In the genomic region with DNA sequence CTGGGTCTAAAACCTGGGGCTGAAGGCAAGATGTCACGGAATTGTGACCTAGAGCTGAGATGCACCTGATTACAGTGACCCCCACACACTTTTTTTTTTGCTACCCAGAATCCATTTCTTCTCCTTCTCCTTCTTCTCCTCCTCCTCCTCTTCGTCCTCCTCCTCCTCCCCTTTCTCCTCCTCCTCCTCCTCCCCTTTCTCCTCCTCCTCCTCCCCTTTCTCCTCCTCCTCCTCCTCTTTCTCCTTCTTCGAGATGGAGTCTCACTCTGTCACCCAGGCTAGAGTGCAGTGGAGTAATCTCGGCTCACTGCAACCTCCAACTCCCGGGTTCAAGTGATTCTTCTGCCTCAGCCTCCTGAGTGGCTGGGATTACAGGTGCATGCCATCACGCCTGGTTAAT, we compare ENCODE assay signal across 22 cellular contexts. TPM values are rescaled to one million over a fixed set of nuclear protein-coding genes. Genes with fewer than 3 reads are reported as not detected.
A peak's percentile ranks its signal among the peaks of the same experiment; 100 is the strongest.
DNase-seq lines count a peak whose midpoint lies in the region; ATAC-seq lines count a peak whose summit lies in the region.
"Had no signal": no experiment of that assay in that cellular context is flagged by ENCODE, and none has a peak within 500 bp of the region (broad histone marks: within the 10 kb centered on the region; RNA-seq: fewer than 3 reads in every experiment).

No MANE protein-coding gene starts in this region.

- no peak overlapping the region for H3K4me3 Mint-ChIP-seq in activated CD4-positive, alpha-beta T cell treated with anti-CD3 and anti-CD28 coated beads for 36 hours
- no peak overlapping the region for H3K4me3 Mint-ChIP-seq in stimulated activated naive CD8-positive, alpha-beta T cell treated with anti-CD3 and anti-CD28 coated beads, Interleukin-15, Interleukin-2, amounts not matched to agents 100 ng/mL and 50 ng/mL, for 24 hours
- no peak overlapping the region for H3K4me3 Mint-ChIP-seq in activated naive CD8-positive, alpha-beta T cell treated with anti-CD3 and anti-CD28 coated beads, Interleukin-2, amount 50 U/mL, for 24 hours

- peak overlapping the region; percentile 93 for H3K27ac Mint-ChIP-seq in activated CD4-positive, alpha-beta T cell treated with anti-CD3 and anti-CD28 coated beads for 36 hours
- H3K27ac Mint-ChIP-seq in stimulated activated naive CD8-positive, alpha-beta T cell treated with anti-CD3 and anti-CD28 coated beads, Interleukin-15, Interleukin-2, amounts not matched to agents 100 ng/mL and 50 ng/mL, for 24 hours, result peak overlapping the region; percentile 91
- H3K27ac Mint-ChIP-seq in activated naive CD8-positive, alpha-beta T cell treated with anti-CD3 and anti-CD28 coated beads, Interleukin-2, amount 50 U/mL, for 24 hours, result peak overlapping the region; percentile 91

- peaks cover 2% of the 10 kb centered on the region for H3K36me3 Mint-ChIP-seq in activated CD4-positive, alpha-beta T cell treated with anti-CD3 and anti-CD28 coated beads for 36 hours (ENCODE audit: low read depth)
- H3K36me3 Mint-ChIP-seq in stimulated activated naive CD8-positive, alpha-beta T cell treated with anti-CD3 and anti-CD28 coated beads, Interleukin-15, Interleukin-2, amounts not matched to agents 100 ng/mL and 50 ng/mL, for 24 hours (ENCODE audit: low read depth), result peaks cover 9% of the 10 kb centered on the region
- no peaks in the 10 kb centered on the region for H3K36me3 Mint-ChIP-seq in activated naive CD8-positive, alpha-beta T cell treated with anti-CD3 and anti-CD28 coated beads, Interleukin-2, amount 50 U/mL, for 24 hours (ENCODE audit: low read depth)

- H3K27me3 Mint-ChIP-seq in activated CD4-positive, alpha-beta T cell treated with anti-CD3 and anti-CD28 coated beads for 36 hours, result no peaks in the 10 kb centered on the region
- peaks cover 3% of the 10 kb centered on the region for H3K27me3 Mint-ChIP-seq in stimulated activated naive CD8-positive, alpha-beta T cell treated with anti-CD3 and anti-CD28 coated beads, Interleukin-15, Interleukin-2, amounts not matched to agents 100 ng/mL and 50 ng/mL, for 24 hours
- H3K27me3 Mint-ChIP-seq in activated naive CD8-positive, alpha-beta T cell treated with anti-CD3 and anti-CD28 coated beads, Interleukin-2, amount 50 U/mL, for 24 hours, result no peaks in the 10 kb centered on the region

- peaks cover 7% of the 10 kb centered on the region for H3K9me3 Mint-ChIP-seq in activated CD4-positive, alpha-beta T cell treated with anti-CD3 and anti-CD28 coated beads for 36 hours (ENCODE audit: low read depth)
- peaks cover 6% of the 10 kb centered on the region for H3K9me3 Mint-ChIP-seq in stimulated activated naive CD8-positive, alpha-beta T cell treated with anti-CD3 and anti-CD28 coated beads, Interleukin-15, Interleukin-2, amounts not matched to agents 100 ng/mL and 50 ng/mL, for 24 hours
- no peaks in the 10 kb centered on the region for H3K9me3 Mint-ChIP-seq in activated naive CD8-positive, alpha-beta T cell treated with anti-CD3 and anti-CD28 coated beads, Interleukin-2, amount 50 U/mL, for 24 hours

- DNase-seq in activated CD4-positive, alpha-beta T cell treated with anti-CD3 and anti-CD28 coated beads for 36 hours, result no peak
- no peak for DNase-seq in activated CD4-positive, alpha-beta T cell treated with anti-CD3 and anti-CD28 coated beads for 4 hours
- no peak for DNase-seq in stimulated activated naive CD8-positive, alpha-beta T cell treated with anti-CD3 and anti-CD28 coated beads, Interleukin-15, Interleukin-2, amounts not matched to agents 100 U/mL and 50 U/mL, for 24 hours
- DNase-seq in activated naive CD8-positive, alpha-beta T cell treated with anti-CD3 and anti-CD28 coated beads, Interleukin-2, amount 50 U/mL, for 24 hours, result no peak
- DNase-seq in HT-29 (ENCODE audit: low spot score) (no peak), NCI-H2196 (lab: John Stamatoyannopoulos, UW; ENCODE audit: unreplicated experiment) (no peak), SKM-1 (lab: John Stamatoyannopoulos, UW; ENCODE audit: unreplicated experiment) (no peak)
- DNase-seq: activated T-cell treated with anti-CD3 and anti-CD28 coated beads, Interleukin-2, amount 50 U/mL, for 1 hour; body of pancreas; Kasumi-1; MV-4-11; NCI-H1436 treated with DMSO at 0.1 percent for 48 hours; NCI-H446 treated with DMSO at 0.1 percent for 48 hours; nucleus accumbens; sigmoid colon; WERI-Rb-1 had no signal

- POLR2A ChIA-PET in activated CD4-positive, alpha-beta T cell treated with anti-CD3 and anti-CD28 coated beads for 36 hours (lab: Charles Lee), result interaction anchor here (0.6 to 4.1 kb wide), 5 partner anchors 13 to 37 kb away, joined by 3 to 19 read pairs (median 5); partner anchors contain the start of gene BATF

- CTCF ChIA-PET in activated CD4-positive, alpha-beta T cell treated with anti-CD3 and anti-CD28 coated beads for 36 hours (lab: Charles Lee), result interaction anchor here (0.6 to 7.1 kb wide), 5 partner anchors 16 to 290 kb away, joined by 3 to 98 read pairs (median 13); partner anchors contain the start of genes BATF and FLVCR2

- intact Hi-C loops in activated CD4-positive, alpha-beta T cell treated with anti-CD3 and anti-CD28 coated beads for 36 hours (cut with DNase I, micrococcal nuclease), result loop anchor here in 1 of 2 experiments (1.0 kb wide), 2 partner anchors 16 to 383 kb away; partner anchors contain the start of gene TMED10

- ATAC-seq in activated CD4-positive, alpha-beta T cell treated with anti-CD3 and anti-CD28 coated beads for 36 hours, result no peak
- ATAC-seq in stimulated activated naive CD8-positive, alpha-beta T cell treated with anti-CD3 and anti-CD28 coated beads, Interleukin-15, Interleukin-2, amounts not matched to agents 100 U/mL and 50 U/mL, for 24 hours, result no peak
- ATAC-seq in activated naive CD8-positive, alpha-beta T cell treated with anti-CD3 and anti-CD28 coated beads, Interleukin-2, amount 50 U/mL, for 24 hours, result no peak
- ATAC-seq: body of pancreas, HepG2, left lobe of liver, SK-N-SH treated with all-trans-retinoic acid at 6 μM for 48 hours had no signal

- peaks cover 79% of the 10 kb centered on the region for H3K4me1 Mint-ChIP-seq in activated CD4-positive, alpha-beta T cell treated with anti-CD3 and anti-CD28 coated beads for 36 hours
- H3K4me1 Mint-ChIP-seq in stimulated activated naive CD8-positive, alpha-beta T cell treated with anti-CD3 and anti-CD28 coated beads, Interleukin-15, Interleukin-2, amounts not matched to agents 100 ng/mL and 50 ng/mL, for 24 hours (ENCODE audit: low read depth), result peaks cover 70% of the 10 kb centered on the region
- peaks cover 57% of the 10 kb centered on the region for H3K4me1 Mint-ChIP-seq in activated naive CD8-positive, alpha-beta T cell treated with anti-CD3 and anti-CD28 coated beads, Interleukin-2, amount 50 U/mL, for 24 hours

RNA-seq across cellular contexts. Expression of gene FLVCR2, which starts 19.4 kb away (rescaled TPM):
- 1 to 10 TPM; 2.2 to 3.2 TPM for total RNA-seq in activated CD4-positive, alpha-beta T cell treated with anti-CD3 and anti-CD28 coated beads for 36 hours
- 2.7 and 3.5 TPM in 2 replicates for total RNA-seq in HT-29 (2014; rRNA removed; shearing (Covaris generic))
- total RNA-seq: OCI-LY7 had no signal

RNA-seq across cellular contexts. Expression of gene BATF, which starts 36.8 kb away (rescaled TPM):
- 100 to 1,000 TPM; 165 to 187 TPM for total RNA-seq in activated CD4-positive, alpha-beta T cell treated with anti-CD3 and anti-CD28 coated beads for 36 hours
- 1.0 and 1.3 TPM in 2 replicates for total RNA-seq in HT-29 (2014; rRNA removed; shearing (Covaris generic))
- total RNA-seq: A172, body of pancreas had no signal

Comparison
In these comparisons a context has a peak if more than half of its experiments do, and no peak if none do; other contexts are left out.
1. RNA of gene BATF, which starts 36.8 kb away (total RNA-seq): 165 to 187 TPM in activated CD4-positive, alpha-beta T cell treated with anti-CD3 and anti-CD28 coated beads for 36 hours; 1.0 to 1.3 TPM in HT-29; every median in the first group is over 10 times any median in the second.
2. Peak in every context shown above with its lines, with median percentiles within 50 percentile points of each other: H3K27ac Mint-ChIP-seq.